Comparison of ENCODE assay signal across 22 cellular contexts in the genomic region with DNA sequence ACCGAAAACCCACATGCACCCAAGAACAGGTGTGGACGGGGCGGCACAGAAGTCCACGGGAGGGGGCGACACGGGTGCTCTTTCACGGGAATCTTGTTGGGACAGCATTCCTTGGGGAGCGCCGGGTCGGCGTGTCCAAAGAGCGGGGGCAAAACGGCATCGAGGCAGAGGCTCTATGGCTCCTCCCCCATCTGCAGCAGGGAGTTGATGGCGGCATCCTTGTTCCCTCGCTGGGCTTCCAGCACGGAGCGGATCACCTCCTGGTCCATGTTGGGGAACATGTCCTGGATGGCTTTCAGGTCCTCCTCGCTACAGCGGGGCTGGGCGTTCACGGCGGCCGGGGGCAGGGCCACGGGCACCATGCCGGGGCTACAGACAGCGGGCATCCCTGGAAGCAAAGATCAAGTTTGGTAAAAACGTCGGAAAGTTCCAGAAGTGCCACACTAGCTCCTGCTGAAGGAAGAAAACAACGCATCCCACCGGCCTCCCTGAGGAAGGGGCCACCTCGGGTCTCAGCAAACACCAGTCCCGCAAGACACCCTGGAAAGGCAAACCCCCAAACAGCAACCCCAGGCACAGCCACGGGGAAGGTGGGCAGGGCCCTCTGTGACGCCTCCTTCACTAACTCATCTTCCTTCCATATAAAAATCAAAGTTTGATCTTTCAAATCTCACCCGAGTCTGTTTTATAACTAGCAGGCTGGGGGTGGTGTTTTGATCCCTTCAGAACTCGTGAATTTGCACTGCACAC. TPM values are rescaled to one million over a fixed set of nuclear protein-coding genes. Genes with fewer than 3 reads are reported as not detected.
DNase-seq lines count a peak whose midpoint lies in the region; ATAC-seq, FAIRE-seq and TF ChIP-seq lines count a peak whose summit lies in the region.
"Had no signal": no experiment of that assay in that cellular context is flagged by ENCODE, and none has a peak within 500 bp of the region (broad histone marks: within the 10 kb centered on the region; RNA-seq: fewer than 3 reads in every experiment).

No MANE protein-coding gene starts in this region.

- no peaks in the 10 kb centered on the region for H3K79me2 ChIP-seq in HepG2 (ENCODE audit: insufficient read depth, low read length)

- WGBS in HepG2 (ENCODE audit: low lambda C conversion rate), result 95% methylated on average over 29 of the region's 37 CpGs

- peaks cover 3% of the 10 kb centered on the region; the same call in 1 of the 2 replicates for H4K20me1 ChIP-seq in HepG2 (ENCODE audit: insufficient read depth, low read length)

- H3K4me1 Mint-ChIP-seq in WTC11 (peaks cover 3% of the 10 kb centered on the region), glutamatergic neuron (ENCODE audit: low read depth, unreplicated experiment) (peaks cover 6% of the 10 kb centered on the region)
- H3K4me1 Mint-ChIP-seq: IgD-negative memory B cell had no signal

- no peak overlapping the region for H3K9ac ChIP-seq in HepG2 (ENCODE audit: insufficient read depth, low read depth, low read length)

- no peak for TF ChIP-seq RAD21 in HepG2 (CRISPR knock-in tag; IDR thresholded peaks at IDR 0.05)

- no peaks in the 10 kb centered on the region for H3K4me1 ChIP-seq in HepG2 (ENCODE audit: insufficient read depth, low read length)

- ATAC-seq in WTC11 (no peak), left ventricle myocardium superior (no peak), HepG2 (no peak)

- H3K27ac Mint-ChIP-seq in WTC11 (peak overlapping the region; percentile 83), glutamatergic neuron (ENCODE audit: unreplicated experiment) (no peak overlapping the region)
- H3K27ac Mint-ChIP-seq: CD4-positive, alpha-beta T cell; IgD-negative memory B cell had no signal

- POLR2A ChIA-PET in WTC11 (lab: Charles Lee), result no interaction called here
- POLR2A ChIA-PET in HepG2 (lab: Yijun Ruan, JAX), result interaction anchor here (0.9 kb wide), 1 partner anchor 15 kb away, joined by 3 read pairs; no protein-coding TSS in a partner anchor

- peaks cover 19% of the 10 kb centered on the region for H3K36me3 Mint-ChIP-seq in WTC11
- peaks cover 5% of the 10 kb centered on the region for H3K36me3 Mint-ChIP-seq in glutamatergic neuron (ENCODE audit: unreplicated experiment)
- H3K36me3 Mint-ChIP-seq: IgD-negative memory B cell had no signal

- DNase-seq in WTC11 (ENCODE audit: low spot score) (no peak), dorsolateral prefrontal cortex (no peak), left ventricle myocardium superior (peak; percentile 22), HepG2 (ENCODE audit: low spot score) (no peak), glutamatergic neuron (no peak), NCI-H524 treated with DMSO at 0.1 percent for 48 hours (lab: John Stamatoyannopoulos, UW) (no peak), NCI-H345 treated with DMSO at 0.1 percent for 48 hours (lab: John Stamatoyannopoulos, UW; ENCODE audit: unreplicated experiment) (no peak)
- DNase-seq: CD4-positive, alpha-beta T cell; COR-L47; DMS79 treated with DMSO at 0.1 percent for 48 hours; HCEC 1CT; NCI-H1105 treated with DMSO at 0.1 percent for 48 hours; NCI-H1694 treated with DMSO at 0.1 percent for 48 hours; NCI-H2081 treated with DMSO at 0.1 percent for 48 hours; NCI-H2171 treated with DMSO at 0.1 percent for 48 hours; NCI-H446; NCI-H526 treated with DMSO at 0.1 percent for 48 hours; SHP77 had no signal

- no peaks in the 10 kb centered on the region for H3K9me3 ChIP-seq in HepG2 (ENCODE audit: low read length)
- H3K9me3 ChIP-seq: BLaER1 had no signal

- H3K4me2 ChIP-seq in HepG2 (ENCODE audit: low read depth, low read length), result no peak overlapping the region

- no peaks in the 10 kb centered on the region for H3K9me3 Mint-ChIP-seq in WTC11
- peaks cover 7% of the 10 kb centered on the region for H3K9me3 Mint-ChIP-seq in glutamatergic neuron (ENCODE audit: unreplicated experiment)
- H3K9me3 Mint-ChIP-seq: CD4-positive, alpha-beta T cell; IgD-negative memory B cell had no signal

- FAIRE-seq in HepG2 (lab: Jason Lieb, UNC), result no peak
- FAIRE-seq: HTR-8/SVneo had no signal

- H3K4me3 ChIP-seq in dorsolateral prefrontal cortex, result peak overlapping the region in 1 of 59 donors; percentile 3
- H3K4me3 ChIP-seq in HepG2 (replicated peaks in 1 of 3; ENCODE audit: insufficient read depth in 1 of 3, low read depth in 2 of 3, low read length in 3 of 3), result no peak overlapping the region
- H3K4me3 ChIP-seq: BLaER1 had no signal

- H3K36me3 ChIP-seq in HepG2 (replicated peaks in 1 of 2; ENCODE audit: control insufficient read depth in 1 of 2, insufficient read depth in 2 of 2, low read length in 2 of 2), result peaks cover 25 to 56% of the 10 kb centered on the region in 2 experiments; a peak in 4 of 5 replicates

- in situ Hi-C loops in HepG2 (cut with HindIII; ENCODE audit: extremely low pct_ligation_motif_present, low pct_unique_long_range_greater_than_20kb), result no loop called here

- CTCF ChIA-PET in WTC11 (lab: Charles Lee), result no interaction called here
- CTCF ChIA-PET in HepG2 (lab: Yijun Ruan, JAX; ENCODE audit: low intra/inter-chr PET ratio, low total read pairs), result no interaction called here

- BruUV-seq in HepG2 (replicated peaks; lab: Mats Ljungman, UMichigan), result no TSS peak

- H3K27me3 ChIP-seq in dorsolateral prefrontal cortex, result no peaks in the 10 kb centered on the region
- no peaks in the 10 kb centered on the region for H3K27me3 ChIP-seq in HepG2 (ENCODE audit: control insufficient read depth in 1 of 2, insufficient read depth in 2 of 2, low read length in 2 of 2)
- H3K27me3 ChIP-seq: BLaER1 had no signal

- intact Hi-C loops in dorsolateral prefrontal cortex (cut with DNase I), result no loop called here
- intact Hi-C loops in left ventricle myocardium superior (cut with micrococcal nuclease), result no loop called here
- intact Hi-C loops in HepG2 (cut with micrococcal nuclease; ENCODE audit: unreplicated experiment), result no loop called here

- TF ChIP-seq CTCF in WTC11 (IDR thresholded peaks at IDR 0.05) (no peak), dorsolateral prefrontal cortex (IDR thresholded peaks at IDR 0.05 in 54 of 56, conservative IDR thresholded peaks at IDR 0.05 in 2 of 56; ENCODE audit: low read depth in 1 of 56, partially characterized antibody in 56 of 56) (no peak), HepG2 (CRISPR knock-in tag; IDR thresholded peaks at IDR 0.05) (no peak), glutamatergic neuron (IDR thresholded peaks at IDR 0.05; ENCODE audit: partially characterized antibody, unreplicated experiment) (no peak)

- H3K27ac ChIP-seq in dorsolateral prefrontal cortex, result peak overlapping the region in 55 of 59 donors; percentile 29 to 93 (median 80)
- H3K27ac ChIP-seq in temporal lobe (ENCODE audit: low read depth, low read length), result peak overlapping the region; percentile 86
- H3K27ac ChIP-seq in HepG2 (ENCODE audit: extremely low read length, insufficient read depth, low read length), result no peak overlapping the region

- no peak for TF ChIP-seq EP300 in HepG2 (IDR thresholded peaks at IDR 0.05; ENCODE audit: low read depth in 2 of 2, low read length in 2 of 2)
- no peak for TF ChIP-seq EP300 in HepG2 (CRISPR knock-in tag; IDR thresholded peaks at IDR 0.05; ENCODE audit: borderline replicate concordance)

- H3K27me3 Mint-ChIP-seq in WTC11 (ENCODE audit: low read depth) (no peaks in the 10 kb centered on the region), glutamatergic neuron (ENCODE audit: unreplicated experiment) (peaks cover 7% of the 10 kb centered on the region)
- H3K27me3 Mint-ChIP-seq: CD4-positive, alpha-beta T cell; IgD-negative memory B cell had no signal

- H3K4me3 Mint-ChIP-seq in WTC11 (no peak overlapping the region), glutamatergic neuron (ENCODE audit: unreplicated experiment) (no peak overlapping the region)
- H3K4me3 Mint-ChIP-seq: CD4-positive, alpha-beta T cell; IgD-negative memory B cell had no signal

- H2AFZ ChIP-seq in HepG2 (ENCODE audit: low read length), result no peak overlapping the region

- no peak for TF ChIP-seq POLR2A in HepG2 (IDR thresholded peaks at IDR 0.05; ENCODE audit: insufficient read depth in 1 of 2, low read depth in 2 of 2, low read length in 2 of 2)

RNA-seq across cellular contexts. Expression of a gene that starts 32.4 kb away (rescaled TPM):
- 25.8 to 32.3 TPM (median 31.6 TPM) in 3 replicates for total RNA-seq in WTC11 (2021)
- total RNA-seq in dorsolateral prefrontal cortex, result 100 to 1,000 TPM; 129 to 348 (median 261) TPM
- total RNA-seq in left ventricle myocardium superior, result 50.2 TPM
- 21.4 TPM for total RNA-seq in temporal lobe
- total RNA-seq in HepG2 (2016; rRNA removed; fragmentation: Illumina TruSeq; extraction: Trizol), result 19.4 and 25.9 TPM in 2 replicates
- 21.8 and 24.1 TPM in 2 replicates for total RNA-seq in HepG2 (2016; cell fraction: cytosol; rRNA removed; fragmentation: Illumina TruSeq; extraction: Trizol; ENCODE audit: low read depth)
- 18.0 and 24.4 TPM in 2 replicates for total RNA-seq in HepG2 (2016; cell fraction: insoluble cytoplasmic fraction; rRNA removed; fragmentation: Illumina TruSeq; extraction: Trizol)
- 16.0 and 17.9 TPM in 2 replicates for total RNA-seq in HepG2 (2016; cell fraction: membrane; rRNA removed; fragmentation: Illumina TruSeq; extraction: Trizol)
- total RNA-seq in HepG2 (2016; cell fraction: nucleus; rRNA removed; fragmentation: Illumina TruSeq; extraction: Trizol), result 11.3 and 14.6 TPM in 2 replicates
- polyA plus RNA-seq in HepG2 (2011; rRNA removed), result 44.2 and 47.5 TPM in 2 replicates
- 27.1 and 38.7 TPM in 2 replicates for polyA plus RNA-seq in HepG2 (2011; cell fraction: cytosol; rRNA removed)
- polyA plus RNA-seq in HepG2 (2011; cell fraction: nucleus; rRNA removed), result 59.6 and 61.9 TPM in 2 replicates
- polyA plus RNA-seq in HepG2 (2012), result 31.4 and 32.5 TPM in 2 replicates
- 23.1 and 26.1 TPM in 2 replicates for polyA plus RNA-seq in HepG2 (2016; cell fraction: cytosol; fragmentation: Illumina TruSeq; extraction: Trizol; ENCODE audit: low read depth)
- polyA plus RNA-seq in HepG2 (2016; cell fraction: insoluble cytoplasmic fraction; fragmentation: Illumina TruSeq; extraction: Trizol; ENCODE audit: low read depth), result 40.7 and 53.4 TPM in 2 replicates
- polyA plus RNA-seq in HepG2 (2016; cell fraction: membrane; fragmentation: Illumina TruSeq; extraction: Trizol; ENCODE audit: low read depth), result 25.9 and 29.3 TPM in 2 replicates
- polyA plus RNA-seq in HepG2 (2016; cell fraction: nucleus; fragmentation: Illumina TruSeq; extraction: Trizol; ENCODE audit: insufficient read depth, low read depth), result 27.5 and 35.7 TPM in 2 replicates
- 19.2 and 101 TPM in 2 replicates for polyA minus RNA-seq in HepG2 (2011; rRNA and poly(A)+ RNA removed; ENCODE audit: low replicate concordance)
- polyA minus RNA-seq in HepG2 (2011; cell fraction: cytosol; rRNA and poly(A)+ RNA removed), result 14.2 and 15.4 TPM in 2 replicates
- 17.4 and 24.5 TPM in 2 replicates for polyA minus RNA-seq in HepG2 (2011; cell fraction: nucleus; rRNA and poly(A)+ RNA removed)
- 67.5 TPM for total RNA-seq in glutamatergic neuron (ENCODE audit: unreplicated experiment)

RNA-seq across cellular contexts. Expression of a gene that starts 54.2 kb away (rescaled TPM):
- total RNA-seq in WTC11 (2021) (0.69 to 1.6 TPM (median 1.6 TPM) in 3 replicates), dorsolateral prefrontal cortex (1 to 10 TPM in 8 of 120 experiments, under 1 TPM in 54, not detected in 58; 0.03 to 2.2 (median 0.22) TPM), left ventricle myocardium superior (not detected), temporal lobe (not detected), HepG2 (2016; rRNA removed; fragmentation: Illumina TruSeq; extraction: Trizol) (not detected in 2 replicates), glutamatergic neuron (ENCODE audit: unreplicated experiment) (not detected)
- under 0.01 TPM in 1 of 2 replicates, not detected in the other for total RNA-seq in HepG2 (2016; cell fraction: cytosol; rRNA removed; fragmentation: Illumina TruSeq; extraction: Trizol; ENCODE audit: low read depth)
- total RNA-seq in HepG2 (2016; cell fraction: insoluble cytoplasmic fraction; rRNA removed; fragmentation: Illumina TruSeq; extraction: Trizol), result not detected in 2 replicates
- total RNA-seq in HepG2 (2016; cell fraction: membrane; rRNA removed; fragmentation: Illumina TruSeq; extraction: Trizol), result not detected in 2 replicates
- not detected in 2 replicates for total RNA-seq in HepG2 (2016; cell fraction: nucleus; rRNA removed; fragmentation: Illumina TruSeq; extraction: Trizol)
- 0.01 and 0.05 TPM in 2 replicates for polyA plus RNA-seq in HepG2 (2011; rRNA removed)
- under 0.01 and 0.01 TPM in 2 replicates for polyA plus RNA-seq in HepG2 (2011; cell fraction: cytosol; rRNA removed)
- polyA plus RNA-seq in HepG2 (2011; cell fraction: nucleus; rRNA removed), result 0.18 and 0.99 TPM in 2 replicates
- 2.3 and 3.1 TPM in 2 replicates for polyA plus RNA-seq in HepG2 (2012)
- polyA plus RNA-seq in HepG2 (2016; cell fraction: cytosol; fragmentation: Illumina TruSeq; extraction: Trizol; ENCODE audit: low read depth), result not detected in 2 replicates
- not detected in 2 replicates for polyA plus RNA-seq in HepG2 (2016; cell fraction: insoluble cytoplasmic fraction; fragmentation: Illumina TruSeq; extraction: Trizol; ENCODE audit: low read depth)
- not detected in 2 replicates for polyA plus RNA-seq in HepG2 (2016; cell fraction: membrane; fragmentation: Illumina TruSeq; extraction: Trizol; ENCODE audit: low read depth)
- not detected in 2 replicates for polyA plus RNA-seq in HepG2 (2016; cell fraction: nucleus; fragmentation: Illumina TruSeq; extraction: Trizol; ENCODE audit: insufficient read depth, low read depth)
- 0.02 and 0.06 TPM in 2 replicates for polyA minus RNA-seq in HepG2 (2011; rRNA and poly(A)+ RNA removed; ENCODE audit: low replicate concordance)
- polyA minus RNA-seq in HepG2 (2011; cell fraction: cytosol; rRNA and poly(A)+ RNA removed), result 0.69 TPM in 1 of 2 replicates, not detected in the other
- 0.26 and 0.50 TPM in 2 replicates for polyA minus RNA-seq in HepG2 (2011; cell fraction: nucleus; rRNA and poly(A)+ RNA removed)
- total RNA-seq: CD4-positive, alpha-beta T cell had no signal
- polyA plus RNA-seq: IgD-negative memory B cell had no signal
